In genomic region chr3:6734395-6734746, GRCh38 we compare ENCODE assay signal across 38 cellular contexts.
"Had no signal": no experiment of that assay in that cellular context is flagged by ENCODE, and none has a peak within 500 bp of the region (broad histone marks: within the 10 kb centered on the region; RNA-seq: fewer than 3 reads in every experiment).

No MANE protein-coding gene starts in this region.

- H3K36me3 ChIP-seq: adrenal gland, ascending aorta, brain microvascular endothelial cell, breast epithelium, cardiac muscle cell had no signal

- H3K27ac Mint-ChIP-seq: activated naive CD4-positive, alpha-beta T cell treated with anti-CD3 and anti-CD28 coated beads for 36 hours; activated naive CD4-positive, alpha-beta T cell treated with anti-CD3 and anti-CD28 coated beads, Interleukin-2, amount 50 U/mL, for 24 hours; activated naive CD4-positive, alpha-beta T cell treated with anti-CD3 and anti-CD28 coated beads, Interleukin-2, amount 50 U/mL, for 72 hours; activated naive CD8-positive, alpha-beta T cell; activated naive CD8-positive, alpha-beta T cell treated with anti-CD3 and anti-CD28 coated beads for 36 hours; activated naive CD8-positive, alpha-beta T cell treated with anti-CD3 and anti-CD28 coated beads, Interleukin-2, amount 10 ng/mL, durations not matched to agents 7 days and 5 days; activated naive CD8-positive, alpha-beta T cell treated with anti-CD3 and anti-CD28 coated beads, Interleukin-2, amount 50 U/mL, for 24 hours; activated T-cell treated with anti-CD3 and anti-CD28 coated beads, Interleukin-2, amount 50 U/mL, for 24 hours; activated T-cell treated with anti-CD3 and anti-CD28 coated beads, Interleukin-2, amount 50 U/mL, for 72 hours; activated T-helper 1 cell treated with anti-CD3 and anti-CD28 coated beads, Interleukin-12 subunit alpha, Interleukin-12 subunit beta, Interleukin-2, Interleukin-4 antibody, amounts not matched to agents 30 ng/mL and 10 ng/mL and 1 ng/mL, durations not matched to agents 14 hours and 24 hours and 36 hours; activated T-helper 17 cell treated with anti-CD3 and anti-CD28 coated beads, Interleukin-2, amount 50 U/mL, for 72 hours; activated T-helper 2 cell treated with anti-CD3 and anti-CD28 coated beads, Interferon-gamma antibody, Interleukin-2, Interleukin-4, amounts not matched to agents 10 μg/mL and 5 μg/mL and 100 μg/mL, durations not matched to agents 14 hours and 24 hours and 36 hours; brain had no signal

- FAIRE-seq: astrocyte, bronchial epithelial cell had no signal

- H3K4me1 Mint-ChIP-seq: activated naive CD4-positive, alpha-beta T cell treated with anti-CD3 and anti-CD28 coated beads, Interleukin-2, amount 50 U/mL, for 24 hours; activated naive CD8-positive, alpha-beta T cell treated with anti-CD3 and anti-CD28 coated beads for 36 hours; activated naive CD8-positive, alpha-beta T cell treated with anti-CD3 and anti-CD28 coated beads, Interleukin-2, amount 10 ng/mL, durations not matched to agents 7 days and 5 days; activated naive CD8-positive, alpha-beta T cell treated with anti-CD3 and anti-CD28 coated beads, Interleukin-2, amount 50 U/mL, for 24 hours; activated T-helper 17 cell treated with anti-CD3 and anti-CD28 coated beads, Interleukin-2, amount 50 U/mL, for 72 hours; brain; central memory CD8-positive, alpha-beta T cell had no signal

- ATAC-seq: activated naive CD4-positive, alpha-beta T cell treated with anti-CD3 and anti-CD28 coated beads, Interleukin-2, amount 50 U/mL, for 72 hours; activated naive CD8-positive, alpha-beta T cell treated with anti-CD3 and anti-CD28 coated beads, Interleukin-2, amount 50 U/mL, for 24 hours; activated T-cell treated with anti-CD3 and anti-CD28 coated beads, Interleukin-2, amount 50 U/mL, for 4 hours; activated T-cell treated with anti-CD3 and anti-CD28 coated beads, Interleukin-2, amount 50 U/mL, for 72 hours; activated T-helper 17 cell treated with anti-CD3 and anti-CD28 coated beads, Interleukin-2, amount 50 U/mL, for 72 hours; body of pancreas had no signal

- H3K27me3 Mint-ChIP-seq: activated naive CD4-positive, alpha-beta T cell treated with anti-CD3 and anti-CD28 coated beads, Interleukin-2, amount 50 U/mL, for 24 hours; activated naive CD8-positive, alpha-beta T cell; activated naive CD8-positive, alpha-beta T cell treated with anti-CD3 and anti-CD28 coated beads for 36 hours; activated naive CD8-positive, alpha-beta T cell treated with anti-CD3 and anti-CD28 coated beads, Interleukin-2, amount 10 ng/mL, durations not matched to agents 7 days and 5 days; activated naive CD8-positive, alpha-beta T cell treated with anti-CD3 and anti-CD28 coated beads, Interleukin-2, amount 50 U/mL, for 24 hours; activated T-cell treated with anti-CD3 and anti-CD28 coated beads, Interleukin-2, amount 50 U/mL, for 24 hours; activated T-helper 17 cell treated with anti-CD3 and anti-CD28 coated beads, Interleukin-2, amount 50 U/mL, for 72 hours; central memory CD8-positive, alpha-beta T cell had no signal

- DNase-seq: activated effector memory CD4-positive, alpha-beta T cell treated with anti-CD3 and anti-CD28 coated beads, Interleukin-2, amount 50 U/mL, for 16 hours; activated effector memory CD4-positive, alpha-beta T cell treated with Interleukin-2 at 50 U/mL for 16 hours; activated gamma-delta T cell; activated gamma-delta T cell treated with Interleukin-2 at 50 U/mL for 16 hours; activated naive CD4-positive, alpha-beta T cell treated with anti-CD3 and anti-CD28 coated beads for 36 hours; activated naive CD4-positive, alpha-beta T cell treated with anti-CD3 and anti-CD28 coated beads, Interleukin-2, amount 50 U/mL, for 16 hours; activated naive CD4-positive, alpha-beta T cell treated with Interleukin-2 at 50 U/mL for 16 hours; activated naive CD8-positive, alpha-beta T cell treated with anti-CD3 and anti-CD28 coated beads for 36 hours; activated naive CD8-positive, alpha-beta T cell treated with anti-CD3 and anti-CD28 coated beads, Interleukin-2, amount 10 ng/mL, durations not matched to agents 7 days and 5 days; activated naive CD8-positive, alpha-beta T cell treated with anti-CD3 and anti-CD28 coated beads, Interleukin-2, amount 50 U/mL, for 24 hours; activated T-cell treated with anti-CD3 and anti-CD28 coated beads, Interleukin-2, amount 50 U/mL, for 1 hour; activated T-cell treated with anti-CD3 and anti-CD28 coated beads, Interleukin-2, amount 50 U/mL, for 24 hours; activated T-cell treated with anti-CD3 and anti-CD28 coated beads, Interleukin-2, amount 50 U/mL, for 4 hours; activated T-cell treated with anti-CD3 and anti-CD28 coated beads, Interleukin-2, amount 50 U/mL, for 48 hours; activated T-cell treated with anti-CD3 and anti-CD28 coated beads, Interleukin-2, amount 50 U/mL, for 72 hours; adrenal gland; amniotic stem cell; amygdala; anterior cingulate cortex; aorta; body of pancreas; brain microvascular endothelial cell; caudate nucleus; central memory CD4-positive, alpha-beta T cell; cerebellar nuclear complex had no signal

- H3K4me3 Mint-ChIP-seq: activated naive CD4-positive, alpha-beta T cell treated with anti-CD3 and anti-CD28 coated beads for 36 hours; activated naive CD4-positive, alpha-beta T cell treated with anti-CD3 and anti-CD28 coated beads, Interleukin-2, amount 50 U/mL, for 24 hours; activated naive CD8-positive, alpha-beta T cell; activated naive CD8-positive, alpha-beta T cell treated with anti-CD3 and anti-CD28 coated beads for 36 hours; activated naive CD8-positive, alpha-beta T cell treated with anti-CD3 and anti-CD28 coated beads, Interleukin-2, amount 10 ng/mL, durations not matched to agents 7 days and 5 days; activated naive CD8-positive, alpha-beta T cell treated with anti-CD3 and anti-CD28 coated beads, Interleukin-2, amount 50 U/mL, for 24 hours; activated T-cell treated with anti-CD3 and anti-CD28 coated beads, Interleukin-2, amount 50 U/mL, for 24 hours; activated T-cell treated with anti-CD3 and anti-CD28 coated beads, Interleukin-2, amount 50 U/mL, for 4 hours; activated T-cell treated with anti-CD3 and anti-CD28 coated beads, Interleukin-2, amount 50 U/mL, for 72 hours; activated T-helper 1 cell treated with anti-CD3 and anti-CD28 coated beads, Interleukin-12 subunit alpha, Interleukin-12 subunit beta, Interleukin-2, Interleukin-4 antibody, amounts not matched to agents 30 ng/mL and 10 ng/mL and 1 ng/mL, durations not matched to agents 14 hours and 24 hours and 36 hours; activated T-helper 17 cell treated with anti-CD3 and anti-CD28 coated beads, Interleukin-2, amount 50 U/mL, for 72 hours; brain; central memory CD8-positive, alpha-beta T cell had no signal

- H3K4me3 ChIP-seq: adrenal gland, ascending aorta, body of pancreas, breast epithelium, cardiac muscle cell had no signal

- H3K9me3 ChIP-seq: adrenal gland, ascending aorta, body of pancreas, breast epithelium had no signal

- H3K4me1 ChIP-seq: adrenal gland, ascending aorta, body of pancreas, breast epithelium had no signal

- H3K36me3 Mint-ChIP-seq: activated naive CD4-positive, alpha-beta T cell treated with anti-CD3 and anti-CD28 coated beads, Interleukin-2, amount 50 U/mL, for 24 hours; activated naive CD4-positive, alpha-beta T cell treated with anti-CD3 and anti-CD28 coated beads, Interleukin-2, amount 50 U/mL, for 72 hours; activated naive CD8-positive, alpha-beta T cell; activated naive CD8-positive, alpha-beta T cell treated with anti-CD3 and anti-CD28 coated beads for 36 hours; activated naive CD8-positive, alpha-beta T cell treated with anti-CD3 and anti-CD28 coated beads, Interleukin-2, amount 10 ng/mL, durations not matched to agents 7 days and 5 days; brain had no signal

- H3K27me3 ChIP-seq: adrenal gland, ascending aorta, body of pancreas, brain microvascular endothelial cell, breast epithelium, cardiac muscle cell had no signal

- H3K27ac ChIP-seq: adrenal gland, ascending aorta, body of pancreas, brain microvascular endothelial cell, breast epithelium, cardiac muscle cell had no signal
